In the genomic region with DNA sequence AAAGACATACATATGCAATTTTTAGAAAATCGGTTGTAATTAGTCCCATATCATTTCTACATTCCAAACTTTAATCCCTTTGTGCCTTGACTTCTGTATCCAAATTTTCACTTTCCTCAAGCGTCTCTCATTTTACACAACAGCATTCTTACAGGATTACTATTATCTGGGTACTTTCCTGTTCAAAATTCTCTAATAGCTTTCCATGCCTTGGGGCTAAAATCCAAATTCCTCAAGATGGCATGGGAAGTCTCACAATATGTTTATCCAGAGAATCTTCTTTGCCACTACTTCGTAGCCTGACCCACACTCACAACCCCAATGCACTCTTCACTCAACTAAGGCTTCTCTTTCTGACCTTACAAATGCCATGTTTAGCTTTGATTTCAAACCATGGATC, we compare ENCODE assay signal across 19 cellular contexts.
DNase-seq lines count a peak whose midpoint lies in the region; ATAC-seq and TF ChIP-seq lines count a peak whose summit lies in the region.
"Had no signal": no experiment of that assay in that cellular context is flagged by ENCODE, and none has a peak within 500 bp of the region (broad histone marks: within the 10 kb centered on the region; RNA-seq: fewer than 3 reads in every experiment).

No MANE protein-coding gene starts in this region.

- peak overlapping the region; percentile 34 for H2AFZ ChIP-seq in IMR-90 (replicated peaks; ENCODE audit: low read length, poor library complexity)
- peak overlapping the region; percentile 34 for H2AFZ ChIP-seq in osteoblast (ENCODE audit: low read length)

- H3K4me3 ChIP-seq in IMR-90 (ENCODE audit: insufficient read depth, low read depth, low read length) (no peak overlapping the region), adipocyte (ENCODE audit: low read length) (no peak overlapping the region), osteoblast (ENCODE audit: insufficient read depth, low read length) (no peak overlapping the region)
- H3K4me3 ChIP-seq: A549; BLaER1 treated with 17β-estradiol and CSF1 and Interleukin-3, amounts not matched to agents 10 nM and 100 nM; K562 had no signal

- no peak overlapping the region for H2AK5ac ChIP-seq in IMR-90 (ENCODE audit: low read depth, low read length)

- H3K9me3 ChIP-seq in IMR-90 (ENCODE audit: control insufficient read depth, insufficient read depth, low read length) (no peaks in the 10 kb centered on the region), adipocyte (ENCODE audit: control insufficient read depth, low read length) (no peaks in the 10 kb centered on the region), osteoblast (ENCODE audit: low read depth, low read length) (no peaks in the 10 kb centered on the region)
- H3K9me3 ChIP-seq: A549; BLaER1 treated with 17β-estradiol and CSF1 and Interleukin-3, amounts not matched to agents 10 nM and 100 nM had no signal

- in situ Hi-C loops in IMR-90 (cut with MboI; ENCODE audit: low sequenced_read_pairs) = no loop called here

- TF ChIP-seq RAD21 in IMR-90 (IDR thresholded peaks at IDR 0.05; ENCODE audit: low read length) = no peak

- H4K20me1 ChIP-seq in IMR-90 (ENCODE audit: insufficient read depth, low read length) (no peaks in the 10 kb centered on the region), osteoblast (ENCODE audit: insufficient read depth, low read length) (no peaks in the 10 kb centered on the region)
- H4K20me1 ChIP-seq: BLaER1 treated with 17β-estradiol and CSF1 and Interleukin-3, amounts not matched to agents 10 nM and 100 nM had no signal

- intact Hi-C loops in IMR-90 (cut with micrococcal nuclease) = no loop called here
- intact Hi-C loops in activated CD8-positive, alpha-beta T cell treated with anti-CD3 and anti-CD28 coated beads for 36 hours (cut with micrococcal nuclease) = no loop called here

- H2BK20ac ChIP-seq in IMR-90 (ENCODE audit: low read depth, low read length) = no peak overlapping the region; the same call in 1 of the 2 replicates

- BruUV-seq in IMR-90 (replicated peaks; lab: Mats Ljungman, UMichigan) = no TSS peak

- H2BK120ac ChIP-seq in IMR-90 (ENCODE audit: low read depth, low read length) = peak overlapping the region; percentile 22; the same call in 1 of the 2 replicates

- POLR2A ChIA-PET in IMR-90 (lab: Charles Lee; ENCODE audit: unreplicated experiment) = no interaction called here
- POLR2A ChIA-PET in activated CD8-positive, alpha-beta T cell treated with anti-CD3 and anti-CD28 coated beads for 36 hours (lab: Charles Lee) = no interaction called here

- CTCF ChIA-PET in IMR-90 (lab: Yijun Ruan, JAX) = no interaction called here
- CTCF ChIA-PET in activated CD8-positive, alpha-beta T cell treated with anti-CD3 and anti-CD28 coated beads for 36 hours (lab: Charles Lee) = no interaction called here

- DNase-seq in Daoy (ENCODE audit: low read depth) (peak; percentile 13), IMR-90 (no peak), adipocyte (ENCODE audit: low read depth) (peak; percentile 57), osteoblast (ENCODE audit: insufficient read length, low spot score, missing footprints) (no peak), chondrocyte (ENCODE audit: low spot score) (no peak)
- DNase-seq in central memory CD4-positive, alpha-beta T cell = no peak
- no peak for DNase-seq in activated CD8-positive, alpha-beta T cell treated with anti-CD3 and anti-CD28 coated beads for 36 hours
- DNase-seq: CD8-positive, alpha-beta T cell; DMS53; NCI-H1105 treated with DMSO at 0.1 percent for 48 hours; NCI-H187; NCI-H2107; NCI-H524 treated with DMSO at 0.1 percent for 48 hours; SW 1271 had no signal

- ATAC-seq in IMR-90 (ENCODE audit: low read depth) = no peak
- no peak for ATAC-seq in activated CD8-positive, alpha-beta T cell treated with anti-CD3 and anti-CD28 coated beads for 36 hours
- ATAC-seq: A549; CD8-positive, alpha-beta T cell; HCT116; K562; Right ventricle myocardium inferior had no signal

- H4K91ac ChIP-seq in IMR-90 (ENCODE audit: insufficient read depth, low read depth, low read length) = no peak overlapping the region; the same call in 1 of the 2 replicates

- 0 out of 2 replicates have a peak, but pooled peaks cover 3% of the 10 kb centered on the region for H3K9me1 ChIP-seq in IMR-90 (ENCODE audit: insufficient read depth, low read length)

- no peak overlapping the region for H3K14ac ChIP-seq in IMR-90 (replicated peaks; ENCODE audit: low read depth, low read length)

- H3K9ac ChIP-seq in IMR-90 (ENCODE audit: low read depth, low read length) (no peak overlapping the region), adipocyte (ENCODE audit: low read length) (no peak overlapping the region)
- H3K9ac ChIP-seq: BLaER1 treated with 17β-estradiol and CSF1 and Interleukin-3, amounts not matched to agents 10 nM and 100 nM had no signal

- H3K4ac ChIP-seq in IMR-90 (ENCODE audit: low read depth, low read length) = no peak overlapping the region

- H3K4me2 ChIP-seq in IMR-90 (ENCODE audit: low read depth, low read length) (no peak overlapping the region), osteoblast (ENCODE audit: insufficient read depth, low read length) (no peak overlapping the region)
- H3K4me2 ChIP-seq: A549; BLaER1 treated with 17β-estradiol and CSF1 and Interleukin-3, amounts not matched to agents 10 nM and 100 nM had no signal

- 83% methylated on average over 1 of the region's 3 CpGs; no CpG with 5 or more reads in 1 of the 2 experiments for WGBS in IMR-90 (ENCODE audit: extremely low coverage in 2 of 2, insufficient read length in 1 of 2), 2 experiments

- H3K27ac ChIP-seq in IMR-90 (ENCODE audit: insufficient read depth, low read length) (no peak overlapping the region), osteoblast (ENCODE audit: low read depth, low read length) (peak overlapping the region; percentile 14)
- H3K27ac ChIP-seq: A549; BLaER1 treated with 17β-estradiol and CSF1 and Interleukin-3, amounts not matched to agents 10 nM and 100 nM had no signal

- H3K27ac Mint-ChIP-seq in chondrocyte (ENCODE audit: unreplicated experiment) = no peak overlapping the region
- H3K27ac Mint-ChIP-seq in activated CD8-positive, alpha-beta T cell treated with anti-CD3 and anti-CD28 coated beads for 36 hours = no peak overlapping the region
- H3K27ac Mint-ChIP-seq: CD8-positive, alpha-beta T cell had no signal

- peak overlapping the region; percentile 29 for H2BK5ac ChIP-seq in IMR-90 (ENCODE audit: low read depth, low read length, poor library complexity, severe bottlenecking)

- dilution Hi-C loops in IMR-90 (cut with HindIII; ENCODE audit: low sequenced_read_pairs, unreplicated experiment) = no loop called here

- no peak overlapping the region for H3K56ac ChIP-seq in IMR-90 (ENCODE audit: extremely low read depth, insufficient read depth, low read length)

- no peak for TF ChIP-seq CTCF in IMR-90 (conservative IDR thresholded peaks at IDR 0.05; ENCODE audit: low read depth, low read length)
- no peak for TF ChIP-seq CTCF in osteoblast (IDR thresholded peaks at IDR 0.05; ENCODE audit: extremely low read depth, low read depth, low read length)
- TF ChIP-seq CTCF in chondrocyte (IDR thresholded peaks at IDR 0.05) = no peak
- TF ChIP-seq CTCF in activated CD8-positive, alpha-beta T cell treated with anti-CD3 and anti-CD28 coated beads for 36 hours (IDR thresholded peaks at IDR 0.05) = no peak

- H3K4me1 Mint-ChIP-seq in chondrocyte (ENCODE audit: low read depth) = peaks cover 55% of the 10 kb centered on the region
- H3K4me1 Mint-ChIP-seq in activated CD8-positive, alpha-beta T cell treated with anti-CD3 and anti-CD28 coated beads for 36 hours (ENCODE audit: low read depth) = no peaks in the 10 kb centered on the region

- no peaks in the 10 kb centered on the region for H3K79me2 ChIP-seq in osteoblast (ENCODE audit: insufficient read depth, low read length)

- H3K27me3 Mint-ChIP-seq in chondrocyte (ENCODE audit: low read depth) = no peaks in the 10 kb centered on the region
- no peaks in the 10 kb centered on the region for H3K27me3 Mint-ChIP-seq in activated CD8-positive, alpha-beta T cell treated with anti-CD3 and anti-CD28 coated beads for 36 hours

- no peak overlapping the region for H4K8ac ChIP-seq in IMR-90 (ENCODE audit: low read depth in 2 of 2, low read length in 2 of 2)

- H3K18ac ChIP-seq in IMR-90 (ENCODE audit: low read depth, low read length) = no peak overlapping the region

- H2AK9ac ChIP-seq in IMR-90 (replicated peaks; ENCODE audit: low read depth, low read length, poor library complexity) = no peak overlapping the region

- no peak overlapping the region for H3K4me3 Mint-ChIP-seq in chondrocyte (ENCODE audit: unreplicated experiment)
- no peak overlapping the region for H3K4me3 Mint-ChIP-seq in activated CD8-positive, alpha-beta T cell treated with anti-CD3 and anti-CD28 coated beads for 36 hours
- H3K4me3 Mint-ChIP-seq: CD8-positive, alpha-beta T cell had no signal

- H3K23ac ChIP-seq in IMR-90 (ENCODE audit: low read depth, low read length) = no peak overlapping the region

- H2BK15ac ChIP-seq in IMR-90 (ENCODE audit: low read depth, low read length) = peak overlapping the region; percentile 49; the same call in 1 of the 3 replicates

- no peaks in the 10 kb centered on the region for H3K9me3 Mint-ChIP-seq in chondrocyte (ENCODE audit: low read depth)
- peaks cover 8% of the 10 kb centered on the region for H3K9me3 Mint-ChIP-seq in activated CD8-positive, alpha-beta T cell treated with anti-CD3 and anti-CD28 coated beads for 36 hours

- H3K27me3 ChIP-seq in IMR-90 (ENCODE audit: control insufficient read depth, insufficient read depth, low read length) (no peaks in the 10 kb centered on the region), adipocyte (replicated peaks; ENCODE audit: control insufficient read depth, insufficient read depth, low read length) (no peaks in the 10 kb centered on the region), osteoblast (ENCODE audit: insufficient read depth, low read length) (no peaks in the 10 kb centered on the region)
- H3K27me3 ChIP-seq: BLaER1 treated with 17β-estradiol and CSF1 and Interleukin-3, amounts not matched to agents 10 nM and 100 nM had no signal

- H3K36me3 Mint-ChIP-seq in chondrocyte (ENCODE audit: low read depth) = no peaks in the 10 kb centered on the region
- H3K36me3 Mint-ChIP-seq in activated CD8-positive, alpha-beta T cell treated with anti-CD3 and anti-CD28 coated beads for 36 hours (ENCODE audit: low read depth) = no peaks in the 10 kb centered on the region
- H3K36me3 Mint-ChIP-seq: CD8-positive, alpha-beta T cell had no signal

- no peak overlapping the region for H4K5ac ChIP-seq in IMR-90 (ENCODE audit: low read depth, low read length)

- H3K79me1 ChIP-seq in IMR-90 (ENCODE audit: low read depth in 1 of 2, low read length in 2 of 2) = no peaks in the 10 kb centered on the region

- peaks cover 8% of the 10 kb centered on the region for H3K4me1 ChIP-seq in IMR-90 (ENCODE audit: control insufficient read depth, insufficient read depth, low read length)
- H3K4me1 ChIP-seq in adipocyte (ENCODE audit: control insufficient read depth, insufficient read depth, low read length) = peaks cover 21% of the 10 kb centered on the region
- H3K4me1 ChIP-seq in osteoblast (ENCODE audit: insufficient read depth, low read length) = peaks cover 24% of the 10 kb centered on the region

- H3K36me3 ChIP-seq in IMR-90 (ENCODE audit: control insufficient read depth, insufficient read depth, low read length) (no peaks in the 10 kb centered on the region), adipocyte (ENCODE audit: control insufficient read depth, insufficient read depth, low read length, severe bottlenecking) (no peaks in the 10 kb centered on the region), osteoblast (ENCODE audit: insufficient read depth, low read length) (no peaks in the 10 kb centered on the region)
- H3K36me3 ChIP-seq: BLaER1 treated with 17β-estradiol and CSF1 and Interleukin-3, amounts not matched to agents 10 nM and 100 nM had no signal

- no peak for TF ChIP-seq POLR2A in IMR-90 (IDR thresholded peaks at IDR 0.05; ENCODE audit: low read depth, low read length)

Comparison
In these comparisons a context has a peak if more than half of its experiments do, and no peak if none do; other contexts are left out.
1. DNase-seq: peak in Daoy (single experiment) and adipocyte (single experiment); none in IMR-90 (single experiment), osteoblast (single experiment), central memory CD4-positive, alpha-beta T cell (single experiment), chondrocyte (single experiment) and activated CD8-positive, alpha-beta T cell treated with anti-CD3 and anti-CD28 coated beads for 36 hours (single experiment).